In genomic region chr5:1885476-1885755, GRCh38 we compare ENCODE assay signal across 24 cellular contexts. TPM values are rescaled to one million over a fixed set of nuclear protein-coding genes. Genes with fewer than 3 reads are reported as not detected.
A peak's percentile ranks its signal among the peaks of the same experiment; 100 is the strongest.
DNase-seq lines count a peak whose midpoint lies in the region; FAIRE-seq and TF ChIP-seq lines count a peak whose summit lies in the region.
"Had no signal": no experiment of that assay in that cellular context is flagged by ENCODE, and none has a peak within 500 bp of the region (broad histone marks: within the 10 kb centered on the region; RNA-seq: fewer than 3 reads in every experiment).

No MANE protein-coding gene starts in this region.

- H3K27ac Mint-ChIP-seq in astrocyte (ENCODE audit: unreplicated experiment) = no peak overlapping the region
- H3K27ac Mint-ChIP-seq in activated CD4-positive, alpha-beta T cell treated with anti-CD3 and anti-CD28 coated beads, Interleukin-2, amount 10 ng/mL, durations not matched to agents 7 days and 5 days = no peak overlapping the region
- H3K27ac Mint-ChIP-seq: activated CD8-positive, alpha-beta T cell treated with anti-CD3 and anti-CD28 coated beads for 36 hours; activated naive CD4-positive, alpha-beta T cell treated with anti-CD3 and anti-CD28 coated beads, Interleukin-2, amount 10 ng/mL, durations not matched to agents 7 days and 5 days; activated T-cell treated with anti-CD3 and anti-CD28 coated beads, Interleukin-2, amount 50 U/mL, for 24 hours had no signal

- H3K4me2 ChIP-seq in astrocyte (ENCODE audit: low read length) = no peak overlapping the region

- H3K36me3 ChIP-seq in HUES6 (ENCODE audit: control insufficient read depth, insufficient read depth, low read length) = no peaks in the 10 kb centered on the region
- no peaks in the 10 kb centered on the region for H3K36me3 ChIP-seq in astrocyte (ENCODE audit: insufficient read depth, low read length)
- no peaks in the 10 kb centered on the region for H3K36me3 ChIP-seq in iPS-15b (ENCODE audit: control insufficient read depth, insufficient read depth, low read length)
- H3K36me3 ChIP-seq in spleen = no peaks in the 10 kb centered on the region
- H3K36me3 ChIP-seq: gastrocnemius medialis, left lung, ovary, right lobe of liver, thyroid gland had no signal

- peaks cover 45% of the 10 kb centered on the region for H3K4me1 ChIP-seq in HUES6 (ENCODE audit: control insufficient read depth, insufficient read depth, low read length)
- H3K4me1 ChIP-seq in astrocyte (ENCODE audit: insufficient read depth, low read length) = peaks cover 4% of the 10 kb centered on the region
- H3K4me1 ChIP-seq in iPS-15b (ENCODE audit: control insufficient read depth, insufficient read depth, low read length) = peaks cover 2% of the 10 kb centered on the region
- H3K4me1 ChIP-seq in spleen = peaks cover 16 to 57% (median 36%) of the 10 kb centered on the region in 6 donors

- in situ Hi-C loops in GM13977 (cut with MboI; ENCODE audit: low pct_unique_long_range_greater_than_20kb, low sequenced_read_pairs, unreplicated experiment) = no loop called here

- no peak overlapping the region for H3K9ac ChIP-seq in HUES6 (ENCODE audit: low read length)
- H3K9ac ChIP-seq in astrocyte (ENCODE audit: low read length) = no peak overlapping the region
- H3K9ac ChIP-seq in iPS-15b (ENCODE audit: low read depth, low read length) = no peak overlapping the region

- peaks cover 2% of the 10 kb centered on the region for H3K4me1 Mint-ChIP-seq in astrocyte (ENCODE audit: low read depth, unreplicated experiment)
- peaks cover 4% of the 10 kb centered on the region for H3K4me1 Mint-ChIP-seq in activated CD4-positive, alpha-beta T cell treated with anti-CD3 and anti-CD28 coated beads, Interleukin-2, amount 10 ng/mL, durations not matched to agents 7 days and 5 days

- peak overlapping the region; percentile 50 for H3K4me3 Mint-ChIP-seq in astrocyte (ENCODE audit: unreplicated experiment)
- H3K4me3 Mint-ChIP-seq in activated CD4-positive, alpha-beta T cell treated with anti-CD3 and anti-CD28 coated beads, Interleukin-2, amount 10 ng/mL, durations not matched to agents 7 days and 5 days = no peak overlapping the region
- H3K4me3 Mint-ChIP-seq: activated CD8-positive, alpha-beta T cell treated with anti-CD3 and anti-CD28 coated beads for 36 hours; activated naive CD4-positive, alpha-beta T cell treated with anti-CD3 and anti-CD28 coated beads, Interleukin-2, amount 10 ng/mL, durations not matched to agents 7 days and 5 days; activated T-cell treated with anti-CD3 and anti-CD28 coated beads, Interleukin-2, amount 50 U/mL, for 24 hours; stimulated activated effector memory CD8-positive, alpha-beta T cell treated with anti-CD3 and anti-CD28 coated beads, Interleukin-12 subunit alpha, Interleukin-12 subunit beta, amount 100 ng/mL, for 72 hours had no signal

- DNase-seq in astrocyte (ENCODE audit: low read depth) = no peak
- peak; percentile 56 for DNase-seq in spleen
- DNase-seq in islet precursor cell = no peak
- DNase-seq in GM13977 (ENCODE audit: low spot score) = no peak
- no peak for DNase-seq in activated CD4-positive, alpha-beta T cell treated with anti-CD3 and anti-CD28 coated beads, Interleukin-2, amount 10 ng/mL, durations not matched to agents 7 days and 5 days
- DNase-seq: activated CD8-positive, alpha-beta T cell treated with anti-CD3 and anti-CD28 coated beads for 36 hours; activated naive CD4-positive, alpha-beta T cell treated with anti-CD3 and anti-CD28 coated beads, Interleukin-2, amount 10 ng/mL, durations not matched to agents 7 days and 5 days; activated T-cell treated with anti-CD3 and anti-CD28 coated beads, Interleukin-2, amount 50 U/mL, for 24 hours; AML-193; DMS79 treated with DMSO at 0.1 percent for 48 hours; gastrocnemius medialis; KG1; MV-4-11; NCI-H2029; NCI-H446 treated with DMSO at 0.1 percent for 48 hours; ovary; SW 1271; thyroid gland had no signal

- WGBS in spleen, 5 donors = 4 to 6% (median 4%) methylated on average over 14 of the region's 14 CpGs

- H3K9me3 ChIP-seq in HUES6 (ENCODE audit: control insufficient read depth, insufficient read depth, low read depth, low read length) (no peaks in the 10 kb centered on the region), astrocyte (ENCODE audit: insufficient read depth, low read depth, low read length) (no peaks in the 10 kb centered on the region), iPS-15b (ENCODE audit: control insufficient read depth, insufficient read depth, low read length) (no peaks in the 10 kb centered on the region), spleen (peaks cover 0 to 8% (median 0%) of the 10 kb centered on the region in 8 donors)
- H3K9me3 ChIP-seq: gastrocnemius medialis, left lung, ovary, right lobe of liver, thyroid gland had no signal

- H3K79me2 ChIP-seq in astrocyte (ENCODE audit: insufficient read depth, low read length) = no peaks in the 10 kb centered on the region

- H3K27me3 Mint-ChIP-seq in astrocyte (ENCODE audit: low read depth, unreplicated experiment) = peaks cover 46% of the 10 kb centered on the region
- peaks cover 43% of the 10 kb centered on the region for H3K27me3 Mint-ChIP-seq in activated CD4-positive, alpha-beta T cell treated with anti-CD3 and anti-CD28 coated beads, Interleukin-2, amount 10 ng/mL, durations not matched to agents 7 days and 5 days

- H3K27ac ChIP-seq in HUES6 (ENCODE audit: low read depth, low read length) (no peak overlapping the region), astrocyte (ENCODE audit: low read depth, low read length) (no peak overlapping the region), spleen (no peak overlapping the region)
- H3K27ac ChIP-seq: coronary artery, gastrocnemius medialis, left lung, ovary, right lobe of liver, thyroid gland had no signal

- POLR2A ChIA-PET in activated CD4-positive, alpha-beta T cell treated with anti-CD3 and anti-CD28 coated beads, Interleukin-2, amount 10 ng/mL, durations not matched to agents 7 days and 5 days (lab: Charles Lee) = no interaction called here

- intact Hi-C loops in spleen (cut with DNase I; ENCODE audit: low total_unique reads) = no loop called here

- FAIRE-seq in astrocyte (lab: Jason Lieb, UNC) = no peak

- CTCF ChIA-PET in activated CD4-positive, alpha-beta T cell treated with anti-CD3 and anti-CD28 coated beads, Interleukin-2, amount 10 ng/mL, durations not matched to agents 7 days and 5 days (lab: Charles Lee) = no interaction called here

- no peaks in the 10 kb centered on the region for H4K20me1 ChIP-seq in astrocyte (ENCODE audit: insufficient read depth, low read length)

- H3K27me3 ChIP-seq in HUES6 (ENCODE audit: control insufficient read depth, insufficient read depth, low read length) (peaks cover 99% of the 10 kb centered on the region), astrocyte (ENCODE audit: insufficient read depth, low read length) (peaks cover 52% of the 10 kb centered on the region), iPS-15b (ENCODE audit: control insufficient read depth, insufficient read depth, low read length) (peaks cover 89% of the 10 kb centered on the region), spleen (replicated peaks in 1 of 7) (peaks cover under 1 to 100% (median 94%) of the 10 kb centered on the region in 7 donors)
- H3K27me3 ChIP-seq: ovary had no signal

- peaks cover 1% of the 10 kb centered on the region for H3K36me3 Mint-ChIP-seq in astrocyte (ENCODE audit: low read depth, unreplicated experiment)
- H3K36me3 Mint-ChIP-seq in activated CD4-positive, alpha-beta T cell treated with anti-CD3 and anti-CD28 coated beads, Interleukin-2, amount 10 ng/mL, durations not matched to agents 7 days and 5 days (ENCODE audit: low read depth) = no peaks in the 10 kb centered on the region
- H3K36me3 Mint-ChIP-seq: activated naive CD4-positive, alpha-beta T cell treated with anti-CD3 and anti-CD28 coated beads, Interleukin-2, amount 10 ng/mL, durations not matched to agents 7 days and 5 days; stimulated activated effector memory CD8-positive, alpha-beta T cell treated with anti-CD3 and anti-CD28 coated beads, Interleukin-12 subunit alpha, Interleukin-12 subunit beta, amount 100 ng/mL, for 72 hours had no signal

- H3K4me3 ChIP-seq in HUES6 (ENCODE audit: low read depth, low read length) = peak overlapping the region; percentile 56
- H3K4me3 ChIP-seq in astrocyte (ENCODE audit: insufficient read depth, low read depth, low read length) = no peak overlapping the region
- H3K4me3 ChIP-seq in iPS-15b (ENCODE audit: low read depth, low read length) = peak overlapping the region; percentile 18
- H3K4me3 ChIP-seq in spleen = no peak overlapping the region
- H3K4me3 ChIP-seq: coronary artery, gastrocnemius medialis, left lung, ovary, right lobe of liver, thyroid gland had no signal

- H3K9me3 Mint-ChIP-seq in astrocyte (ENCODE audit: unreplicated experiment) = peaks cover 8% of the 10 kb centered on the region
- no peaks in the 10 kb centered on the region for H3K9me3 Mint-ChIP-seq in activated CD4-positive, alpha-beta T cell treated with anti-CD3 and anti-CD28 coated beads, Interleukin-2, amount 10 ng/mL, durations not matched to agents 7 days and 5 days
- H3K9me3 Mint-ChIP-seq: activated CD8-positive, alpha-beta T cell treated with anti-CD3 and anti-CD28 coated beads for 36 hours; activated naive CD4-positive, alpha-beta T cell treated with anti-CD3 and anti-CD28 coated beads, Interleukin-2, amount 10 ng/mL, durations not matched to agents 7 days and 5 days; activated T-cell treated with anti-CD3 and anti-CD28 coated beads, Interleukin-2, amount 50 U/mL, for 24 hours; stimulated activated effector memory CD8-positive, alpha-beta T cell treated with anti-CD3 and anti-CD28 coated beads, Interleukin-12 subunit alpha, Interleukin-12 subunit beta, amount 100 ng/mL, for 72 hours had no signal

- TF ChIP-seq CTCF in astrocyte (IDR thresholded peaks at IDR 0.05; ENCODE audit: insufficient read depth, low read depth, low read length) = no peak
- TF ChIP-seq CTCF in spleen (IDR thresholded peaks at IDR 0.05 in 8 of 11, conservative IDR thresholded peaks at IDR 0.05 in 3 of 11) = no peak
- TF ChIP-seq CTCF in GM13977 (IDR thresholded peaks at IDR 0.05; ENCODE audit: extremely low read depth, insufficient read depth, missing control alignments) = no peak

- no peak for TF ChIP-seq POLR2A in spleen (IDR thresholded peaks at IDR 0.05)

- no peak overlapping the region for H2AFZ ChIP-seq in astrocyte (ENCODE audit: low read depth, low read length)

RNA-seq across cellular contexts. Expression of gene IRX4, which starts 2.7 kb away (rescaled TPM):
- total RNA-seq in astrocyte (0.53 and 0.68 TPM in 2 replicates), spleen (not detected)
- under 1 TPM in 1 of 3 donors, not detected in 2; 0.05 TPM for polyA plus RNA-seq in spleen
- not detected for total RNA-seq in activated CD4-positive, alpha-beta T cell treated with anti-CD3 and anti-CD28 coated beads, Interleukin-2, amount 10 ng/mL, durations not matched to agents 7 days and 5 days
- total RNA-seq: activated CD8-positive, alpha-beta T cell treated with anti-CD3 and anti-CD28 coated beads for 36 hours; left lung; right lobe of liver; thyroid gland had no signal
- polyA plus RNA-seq: ovary had no signal

Comparison
In these comparisons a context has a peak if more than half of its experiments do, and no peak if none do; other contexts are left out.
1. H3K4me3 ChIP-seq: peak in HUES6 (single experiment) and iPS-15b (single experiment); none in astrocyte (single experiment) and spleen (0 of 8).